Comparison of ENCODE assay signal across 9 cellular contexts in the genomic region with DNA sequence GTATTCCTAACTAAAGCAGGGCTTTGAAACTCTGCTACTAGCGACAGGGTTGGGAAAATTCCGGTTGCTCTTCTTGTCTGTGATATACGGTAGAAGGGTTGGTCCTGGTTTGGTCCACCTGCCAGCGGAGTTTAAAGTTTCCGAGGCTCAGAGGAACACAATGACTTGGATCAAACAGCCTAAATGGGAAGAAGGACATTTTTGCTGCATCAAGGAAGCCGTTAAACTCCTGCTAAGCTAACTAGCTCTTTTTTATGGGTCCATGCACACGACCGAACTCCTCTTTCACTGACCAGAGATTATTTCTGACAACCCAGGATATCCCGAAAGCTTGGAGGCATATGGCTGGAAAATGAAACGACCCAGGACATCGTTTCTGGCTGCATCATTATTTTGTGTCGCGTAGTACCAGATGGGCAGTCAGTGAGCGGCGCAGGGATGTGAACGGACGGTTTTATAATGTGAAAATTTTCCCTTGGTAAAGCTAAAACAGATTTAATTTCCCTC. TPM values are rescaled to one million over a fixed set of nuclear protein-coding genes. Genes with fewer than 3 reads are reported as not detected.
DNase-seq lines count a peak whose midpoint lies in the region; ATAC-seq, FAIRE-seq and TF ChIP-seq lines count a peak whose summit lies in the region.
"Had no signal": no experiment of that assay in that cellular context is flagged by ENCODE, and none has a peak within 500 bp of the region (broad histone marks: within the 10 kb centered on the region; RNA-seq: fewer than 3 reads in every experiment).

Gene LURAP1L (plus strand): TSS at position 160 of the 507 bp plus-strand sequence. CDS start 696 bp downstream, outside the sequence.

- H3K36me3 ChIP-seq in keratinocyte (ENCODE audit: control insufficient read depth in 2 of 2, extremely low read depth in 1 of 2, insufficient read depth in 2 of 2, low read length in 2 of 2): peaks cover 2 to 9% of the 10 kb centered on the region in 2 experiments
- no peaks in the 10 kb centered on the region for H3K36me3 ChIP-seq in smooth muscle cell (ENCODE audit: low read depth)

- peaks cover 8% of the 10 kb centered on the region for H3F3A ChIP-seq in smooth muscle cell (ENCODE audit: low read depth)

- H3K9me1 ChIP-seq in keratinocyte (ENCODE audit: control insufficient read depth, extremely low read depth, insufficient read depth, low read length): no peaks in the 10 kb centered on the region

- no peak for ATAC-seq in GM19328 (IDR thresholded peaks at IDR 0.05; ENCODE audit: unreplicated experiment)

- 2% methylated on average over 17 of the region's 17 CpGs for WGBS in smooth muscle cell (ENCODE audit: low lambda C conversion rate)

- H3K27me3 ChIP-seq in keratinocyte (ENCODE audit: control insufficient read depth, extremely low read depth, insufficient read depth, low read length) (no peaks in the 10 kb centered on the region), smooth muscle cell (ENCODE audit: low read depth) (no peaks in the 10 kb centered on the region)

- no peak for TF ChIP-seq POLR2A in GM12892 (IDR thresholded peaks at IDR 0.05; ENCODE audit: low read depth, low read length)

- FAIRE-seq in keratinocyte (lab: Jason Lieb, UNC) (peak; percentile 73), GM12892 (lab: Jason Lieb, UNC) (no peak)

- H3K4me2 ChIP-seq in keratinocyte (ENCODE audit: control insufficient read depth, extremely low read depth, insufficient read depth, low read depth, low read length): peak within 1 kb of the TSS; percentile 92
- H3K4me2 ChIP-seq in smooth muscle cell: peak within 1 kb of the TSS; percentile 85

- peak within 1 kb of the TSS; percentile 95 for H3K27ac ChIP-seq in keratinocyte (ENCODE audit: control insufficient read depth, insufficient read depth, low read length)
- peak within 1 kb of the TSS; percentile 91 for H3K27ac ChIP-seq in smooth muscle cell (ENCODE audit: low read depth)

- dilution Hi-C loops in keratinocyte (cut with MboI; ENCODE audit: extremely low pct_ligation_motif_present, low sequenced_read_pairs): no loop called here

- H3K79me2 ChIP-seq in keratinocyte (ENCODE audit: control insufficient read depth, insufficient read depth, low read length) (peaks cover 14% of the 10 kb centered on the region), smooth muscle cell (ENCODE audit: low read depth) (peaks cover 30% of the 10 kb centered on the region)

- H2AFZ ChIP-seq in keratinocyte (ENCODE audit: control insufficient read depth, low read length) (peak within 1 kb of the TSS; percentile 67), smooth muscle cell (ENCODE audit: low read depth) (peak within 1 kb of the TSS; percentile 91)

- DNase-seq in NCI-H2081 (lab: John Stamatoyannopoulos, UW) (peak; percentile 61 to 80), NCI-H2081 treated with DMSO at 0.1 percent for 48 hours (lab: John Stamatoyannopoulos, UW) (no peak), NCI-H526 (lab: John Stamatoyannopoulos, UW) (peak; percentile 45 to 78), cerebellar nuclear complex (lab: John Stamatoyannopoulos, UW) (peak; percentile 61 to 65), keratinocyte (ENCODE audit: low read depth, low spot score) (no peak), smooth muscle cell (lab: John Stamatoyannopoulos, UW; ENCODE audit: unreplicated experiment) (no peak), GM12892 (ENCODE audit: insufficient read length) (no peak)
- DNase-seq: CD4-positive, CD25-positive, alpha-beta regulatory T cell had no signal

- H3K4me3 ChIP-seq in keratinocyte (ENCODE audit: control insufficient read depth in 2 of 3, extremely low read depth in 1 of 3, insufficient read depth in 2 of 3, low read depth in 1 of 3, low read length in 3 of 3) (peak within 1 kb of the TSS; percentile 74 to 89 (median 88)), smooth muscle cell (peak within 1 kb of the TSS; percentile 69)

- H3K9me3 ChIP-seq in keratinocyte (ENCODE audit: control insufficient read depth, low read depth, low read length) (no peaks in the 10 kb centered on the region), smooth muscle cell (replicated peaks; ENCODE audit: low read depth) (no peaks in the 10 kb centered on the region)

- TF ChIP-seq CTCF in keratinocyte (optimal IDR thresholded peaks at IDR 0.05 in 1 of 3, IDR thresholded peaks at IDR 0.05 in 1 of 3, conservative IDR thresholded peaks at IDR 0.05 in 1 of 3; ENCODE audit: extremely low read depth in 1 of 3, insufficient read depth in 2 of 3, low read length in 3 of 3) (no peak), smooth muscle cell (IDR thresholded peaks at IDR 0.05; ENCODE audit: borderline replicate concordance, insufficient read depth, poor library complexity, severe bottlenecking) (no peak)

- H3K9ac ChIP-seq in keratinocyte (ENCODE audit: control insufficient read depth, extremely low read depth, insufficient read depth, low read length) (peak within 1 kb of the TSS; percentile 92), smooth muscle cell (ENCODE audit: low read depth) (peak within 1 kb of the TSS; percentile 71)

- H3K4me1 ChIP-seq in keratinocyte (ENCODE audit: control insufficient read depth, extremely low read depth, insufficient read depth, low read length) (peaks cover 27% of the 10 kb centered on the region), smooth muscle cell (ENCODE audit: low read depth) (peaks cover 4% of the 10 kb centered on the region)

- no peaks in the 10 kb centered on the region for H4K20me1 ChIP-seq in keratinocyte (ENCODE audit: control insufficient read depth, extremely low read depth, insufficient read depth, low read length)
- H4K20me1 ChIP-seq in smooth muscle cell (ENCODE audit: low read depth): no peaks in the 10 kb centered on the region

RNA-seq across cellular contexts. Expression of gene LURAP1L, which starts in this region (rescaled TPM):
- polyA plus RNA-seq in keratinocyte: 11.9 to 42.7 TPM (median 25.0 TPM) in 3 replicates
- 34.2 TPM for polyA plus RNA-seq in keratinocyte (2011; ENCODE audit: low read depth)
- polyA plus RNA-seq in keratinocyte (2011; cell fraction: cytosol; rRNA removed): 17.4 and 18.7 TPM in 2 replicates
- 52.9 and 62.6 TPM in 2 replicates for polyA plus RNA-seq in keratinocyte (2011; cell fraction: nucleus; rRNA removed)
- 8.0 and 35.9 TPM in 2 replicates for polyA plus RNA-seq in keratinocyte (2012; ENCODE audit: low replicate concordance)
- 9.9 to 62.2 TPM (median 26.1 TPM) in 3 replicates for polyA minus RNA-seq in keratinocyte
- polyA minus RNA-seq in keratinocyte (2011; cell fraction: cytosol; rRNA and poly(A)+ RNA removed): 20.3 TPM
- 37.4 and 60.2 TPM in 2 replicates for polyA minus RNA-seq in keratinocyte (2011; cell fraction: nucleus; rRNA and poly(A)+ RNA removed)
- 24.6 and 27.6 TPM in 2 replicates for total RNA-seq in smooth muscle cell
- polyA plus RNA-seq in smooth muscle cell: 22.8 and 25.5 TPM in 2 replicates
- 0.34 TPM for polyA plus RNA-seq in GM12892 (2012; ENCODE audit: missing spikeins)
- total RNA-seq: CD4-positive, CD25-positive, alpha-beta regulatory T cell had no signal
- polyA plus RNA-seq: CD4-positive, CD25-positive, alpha-beta regulatory T cell had no signal

Comparison
In these comparisons a context has a peak if more than half of its experiments do, and no peak if none do; other contexts are left out.
1. DNase-seq: peak in NCI-H2081 (2 of 2), NCI-H526 (2 of 2) and cerebellar nuclear complex (2 of 2); none in NCI-H2081 treated with DMSO at 0.1 percent for 48 hours (single experiment), keratinocyte (single experiment), smooth muscle cell (single experiment) and GM12892 (single experiment).